Comparison of ENCODE assay signal across 16 cellular contexts in the genomic region with DNA sequence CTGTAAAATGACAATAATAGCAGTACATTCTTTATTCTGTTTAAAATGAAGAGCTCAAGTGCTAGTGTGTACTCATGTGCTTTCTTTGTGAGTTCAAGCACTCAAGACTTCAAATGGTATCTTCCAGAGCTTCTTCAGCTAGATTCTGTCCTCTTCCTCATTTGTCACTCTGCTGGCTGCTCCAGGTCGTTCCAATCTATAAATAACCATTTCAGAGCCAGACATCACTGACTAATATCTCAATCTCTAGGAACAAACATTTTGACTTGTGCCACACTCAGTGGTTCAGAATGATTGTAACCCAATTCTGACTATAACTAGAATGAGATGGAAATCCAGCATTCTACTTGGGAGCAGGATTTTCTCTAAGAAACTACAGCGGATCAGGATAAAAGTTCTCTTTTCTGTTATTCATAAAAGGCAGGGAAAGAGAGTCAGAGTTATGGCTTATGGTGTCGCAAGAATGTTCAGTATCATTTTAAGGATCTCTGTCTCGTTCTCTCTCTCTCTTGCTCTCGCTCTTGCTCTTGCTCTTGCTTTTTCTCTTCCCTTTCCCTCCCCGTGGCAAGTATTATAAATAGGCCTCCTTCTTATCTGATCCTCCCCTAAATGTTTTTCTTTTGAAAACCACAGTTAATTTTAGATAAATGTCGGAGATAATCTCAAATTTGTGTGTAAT.
DNase-seq lines count a peak whose midpoint lies in the region; ATAC-seq, FAIRE-seq and TF ChIP-seq lines count a peak whose summit lies in the region.
"Had no signal": no experiment of that assay in that cellular context is flagged by ENCODE, and none has a peak within 500 bp of the region (broad histone marks: within the 10 kb centered on the region; RNA-seq: fewer than 3 reads in every experiment).

No MANE protein-coding gene starts in this region.

- FAIRE-seq in endometrium (lab: Jason Lieb, UNC) (peak; percentile 79), GM12891 (lab: Jason Lieb, UNC) (no peak)
- FAIRE-seq: D721Med, G401.6, kidney had no signal

- H3K79me2 ChIP-seq in Loucy (ENCODE audit: insufficient read depth, low read length), result no peaks in the 10 kb centered on the region

- no peak for TF ChIP-seq CTCF in Loucy (conservative IDR thresholded peaks at IDR 0.05; ENCODE audit: low read length)

- H3K27ac Mint-ChIP-seq in T-helper 2 cell treated with Interferon-gamma antibody and Interleukin-4, amounts not matched to agents 5 μg/mL and 100 μg/mL, for 36 hours, result peak overlapping the region; percentile 84

- DNase-seq in T-helper 2 cell treated with Interferon-gamma antibody and Interleukin-4, amounts not matched to agents 5 μg/mL and 100 μg/mL, for 36 hours (ENCODE audit: low spot score), result peak; percentile 5
- DNase-seq in activated CD8-positive, alpha-beta memory T cell treated with anti-CD3 and anti-CD28 coated beads, Interleukin-2, amount 50 U/mL, for 48 hours, result no peak
- no peak for DNase-seq in GM12891 (ENCODE audit: insufficient read length, low spot score)
- DNase-seq: activated gamma-delta T cell; AML-193; kidney; NCI-H1436 treated with DMSO at 0.1 percent for 48 hours; NCI-H345; ovary; stimulated activated naive CD8-positive, alpha-beta T cell treated with anti-CD3 and anti-CD28 coated beads, Interleukin-15, Interleukin-2, amounts not matched to agents 100 U/mL and 50 U/mL, for 24 hours had no signal

- peak overlapping the region; percentile 12 for H3K27ac ChIP-seq in skeletal muscle tissue (ENCODE audit: low read depth, low read length)

- H3K9me3 Mint-ChIP-seq in T-helper 2 cell treated with Interferon-gamma antibody and Interleukin-4, amounts not matched to agents 5 μg/mL and 100 μg/mL, for 36 hours, result no peaks in the 10 kb centered on the region

- H3K4me3 Mint-ChIP-seq in T-helper 2 cell treated with Interferon-gamma antibody and Interleukin-4, amounts not matched to agents 5 μg/mL and 100 μg/mL, for 36 hours, result peak overlapping the region; percentile 76

- peaks cover 41% of the 10 kb centered on the region for H3K4me1 Mint-ChIP-seq in T-helper 2 cell treated with Interferon-gamma antibody and Interleukin-4, amounts not matched to agents 5 μg/mL and 100 μg/mL, for 36 hours (ENCODE audit: low read depth)

- no peak for TF ChIP-seq POLR2A in GM12891 (IDR thresholded peaks at IDR 0.05; ENCODE audit: low read depth, low read length)

- no peaks in the 10 kb centered on the region for H3F3A ChIP-seq in Loucy (ENCODE audit: low read depth)

- peaks cover 24% of the 10 kb centered on the region for H3K4me1 ChIP-seq in Loucy (ENCODE audit: insufficient read depth, low read length, poor library complexity, severe bottlenecking)
- peaks cover 0 to 2% (median 0%) of the 10 kb centered on the region in 3 donors for H3K4me1 ChIP-seq in skeletal muscle tissue (ENCODE audit: control insufficient read depth in 3 of 3, insufficient read depth in 3 of 3, low read length in 3 of 3)

- H3K36me3 ChIP-seq in Loucy (ENCODE audit: insufficient read depth, low read length) (no peaks in the 10 kb centered on the region), skeletal muscle tissue (ENCODE audit: control insufficient read depth in 3 of 3, insufficient read depth in 3 of 3, low read length in 3 of 3) (no peaks in the 10 kb centered on the region)
- H3K36me3 ChIP-seq: ovary had no signal

- peaks cover 10% of the 10 kb centered on the region for H3K36me3 Mint-ChIP-seq in T-helper 2 cell treated with Interferon-gamma antibody and Interleukin-4, amounts not matched to agents 5 μg/mL and 100 μg/mL, for 36 hours (ENCODE audit: low read depth)

- H3K4me3 ChIP-seq in Loucy (ENCODE audit: low read length, poor library complexity, severe bottlenecking) (no peak overlapping the region), skeletal muscle tissue (ENCODE audit: low read length in 3 of 3) (no peak overlapping the region)
- H3K4me3 ChIP-seq: ovary had no signal

- H2AFZ ChIP-seq in Loucy (ENCODE audit: low read length), result no peak overlapping the region

- H3K9me3 ChIP-seq in Loucy (ENCODE audit: insufficient read depth, low read depth, low read length) (no peaks in the 10 kb centered on the region), skeletal muscle tissue (ENCODE audit: control insufficient read depth in 3 of 3, low read length in 3 of 3) (no peaks in the 10 kb centered on the region)
- H3K9me3 ChIP-seq: ovary had no signal

- no peaks in the 10 kb centered on the region for H3K9me2 ChIP-seq in Loucy (replicated peaks; ENCODE audit: low read depth, low read length)

- H3K4me2 ChIP-seq in Loucy (ENCODE audit: low read depth, low read length, poor library complexity, severe bottlenecking), result peak overlapping the region; percentile 7

- H3K9ac ChIP-seq in Loucy (ENCODE audit: low read depth, low read length, poor library complexity, severe bottlenecking) (no peak overlapping the region), skeletal muscle tissue (ENCODE audit: low read depth in 1 of 3, low read length in 3 of 3) (no peak overlapping the region)

- peaks cover 9% of the 10 kb centered on the region for H3K27me3 Mint-ChIP-seq in T-helper 2 cell treated with Interferon-gamma antibody and Interleukin-4, amounts not matched to agents 5 μg/mL and 100 μg/mL, for 36 hours (ENCODE audit: low read depth)

- ATAC-seq in GM21528 (IDR thresholded peaks at IDR 0.05; ENCODE audit: low FRiP score, unreplicated experiment), result no peak
- ATAC-seq: stimulated activated naive CD8-positive, alpha-beta T cell treated with anti-CD3 and anti-CD28 coated beads, Interleukin-15, Interleukin-2, amounts not matched to agents 100 U/mL and 50 U/mL, for 24 hours had no signal

- H3K27me3 ChIP-seq in Loucy (ENCODE audit: insufficient read depth, low read length, poor library complexity, severe bottlenecking), result no peaks in the 10 kb centered on the region
- no peaks in the 10 kb centered on the region for H3K27me3 ChIP-seq in skeletal muscle tissue (ENCODE audit: control insufficient read depth in 3 of 3, insufficient read depth in 3 of 3, low read length in 3 of 3)
- H3K27me3 ChIP-seq: ovary had no signal

- no peaks in the 10 kb centered on the region for H4K20me1 ChIP-seq in Loucy (ENCODE audit: insufficient read depth, low read length, poor library complexity, severe bottlenecking)

TF ChIP-seq in GM12891, 5 proteins besides CTCF, POLR2A, EP300 and RAD21:
- TF ChIP-seq POU2F2 (IDR thresholded peaks at IDR 0.05; ENCODE audit: low read depth, low read length), result no peak
- TF ChIP-seq POLR2AphosphoS5 (IDR thresholded peaks at IDR 0.05; ENCODE audit: low read depth, low read length), result no peak
- no peak for TF ChIP-seq SPI1 (IDR thresholded peaks at IDR 0.05; ENCODE audit: low read depth, low read length)
- TF ChIP-seq PAX5 (IDR thresholded peaks at IDR 0.05; ENCODE audit: insufficient read depth, low read length, severe bottlenecking), result no peak
- TF ChIP-seq TAF1 (IDR thresholded peaks at IDR 0.05; ENCODE audit: low read depth, low read length), result no peak
